In the genomic region with DNA sequence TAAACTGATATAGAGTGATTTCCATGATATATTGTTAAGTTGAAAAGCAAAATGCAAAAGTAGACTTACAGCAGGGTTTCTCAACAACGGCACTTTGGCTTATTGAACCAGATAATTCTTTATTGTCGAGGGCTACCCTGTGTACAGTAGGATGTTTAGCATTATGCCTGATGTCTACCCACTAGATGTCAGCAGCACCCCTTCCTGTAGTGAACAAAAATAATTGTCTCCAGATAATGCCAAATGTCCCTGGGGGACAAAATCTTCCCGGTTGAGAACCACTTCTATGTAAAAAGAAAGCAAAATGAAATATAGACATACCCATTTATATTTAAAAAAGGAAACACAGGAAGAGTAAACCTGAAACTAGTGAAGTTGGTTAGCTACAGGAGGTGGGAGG, we compare ENCODE assay signal across 8 cellular contexts. TPM values are rescaled to one million over a fixed set of nuclear protein-coding genes. Genes with fewer than 3 reads are reported as not detected.
A peak's percentile ranks its signal among the peaks of the same experiment; 100 is the strongest.
DNase-seq lines count a peak whose midpoint lies in the region; ATAC-seq and TF ChIP-seq lines count a peak whose summit lies in the region.

No MANE protein-coding gene starts in this region.

- WGBS in spleen, 5 donors = 35 to 49% (median 44%) methylated on average over 3 of the region's 3 CpGs

- H3K4me1 ChIP-seq in adipocyte (ENCODE audit: control insufficient read depth, insufficient read depth, low read length) = peaks cover 45% of the 10 kb centered on the region
- peaks cover 0 to 12% (median 0%) of the 10 kb centered on the region in 6 donors for H3K4me1 ChIP-seq in spleen

- H3K9ac ChIP-seq in adipocyte (ENCODE audit: low read length) = peak overlapping the region; percentile 66

- H3K36me3 ChIP-seq in adipocyte (ENCODE audit: control insufficient read depth, insufficient read depth, low read length, severe bottlenecking) (peaks cover 27% of the 10 kb centered on the region), spleen (peaks cover 0 to 15% (median 0%) of the 10 kb centered on the region in 6 donors)

- H3K9me3 ChIP-seq in adipocyte (ENCODE audit: control insufficient read depth, low read length) (peaks cover 6% of the 10 kb centered on the region), spleen (no peaks in the 10 kb centered on the region)

- no peak for TF ChIP-seq POLR2A in spleen (IDR thresholded peaks at IDR 0.05)

- H3K4me3 ChIP-seq in adipocyte (ENCODE audit: low read length) (no peak overlapping the region), spleen (no peak overlapping the region)

- H3K27me3 ChIP-seq in adipocyte (replicated peaks; ENCODE audit: control insufficient read depth, insufficient read depth, low read length) = no peaks in the 10 kb centered on the region
- no peaks in the 10 kb centered on the region for H3K27me3 ChIP-seq in spleen (replicated peaks in 1 of 7)

- intact Hi-C loops in spleen (cut with DNase I; ENCODE audit: low total_unique reads) = no loop called here

- no peak overlapping the region for H3K27ac ChIP-seq in spleen

- peak in 6 of 11 experiments; percentile 31 to 53 (median 44) for TF ChIP-seq CTCF in spleen (IDR thresholded peaks at IDR 0.05 in 8 of 11, conservative IDR thresholded peaks at IDR 0.05 in 3 of 11)

- DNase-seq in DMS114 treated with DMSO at 0.1 percent for 48 hours (lab: John Stamatoyannopoulos, UW; ENCODE audit: unreplicated experiment) (peak; percentile 28), adipocyte (ENCODE audit: low read depth) (no peak), spleen (no peak), KG1 (lab: John Stamatoyannopoulos, UW) (no peak), retina (no peak), NCI-H2029 treated with DMSO at 0.1 percent for 48 hours (lab: John Stamatoyannopoulos, UW) (no peak)

- ATAC-seq in GM19043 (IDR thresholded peaks at IDR 0.05; ENCODE audit: low read depth, unreplicated experiment) = peak; percentile 78
- ATAC-seq in HG03565 (IDR thresholded peaks at IDR 0.05; ENCODE audit: unreplicated experiment) = peak; percentile 79

RNA-seq across cellular contexts. Expression of a gene that starts 32.4 kb away (rescaled TPM):
- total RNA-seq in spleen = 1 to 10 TPM; 1.7 to 3.4 (median 2.6) TPM
- under 1 TPM; 0.38 to 0.44 (median 0.41) TPM for polyA plus RNA-seq in spleen
